ENCODE assay signal across 8 cellular contexts in genomic region chr11:116193321-116194114, GRCh38.
A peak's percentile ranks its signal among the peaks of the same experiment; 100 is the strongest.
DNase-seq lines count a peak whose midpoint lies in the region; ATAC-seq, FAIRE-seq and TF ChIP-seq lines count a peak whose summit lies in the region.

No MANE protein-coding gene starts in this region.

- DNase-seq in Daoy (ENCODE audit: low read depth) (peak; percentile 74), RCC 7860 (ENCODE audit: low spot score) (peak; percentile 62), occipital lobe (lab: John Stamatoyannopoulos, UW) (peak; percentile 47), SW 1271 (lab: John Stamatoyannopoulos, UW) (no peak), NCI-H1048 (lab: John Stamatoyannopoulos, UW) (no peak)
- no peak for DNase-seq in activated T-cell treated with anti-CD3 and anti-CD28 coated beads, Interleukin-2, amount 50 U/mL, for 1 hour

- TF ChIP-seq CTCF in gastroesophageal sphincter (IDR thresholded peaks at IDR 0.05), result peak in 1 of 4 experiments; percentile 30

- H3K27ac ChIP-seq in gastroesophageal sphincter, result peak overlapping the region in 3 of 4 donors; percentile 44 to 73 (median 71)

- peak overlapping the region; percentile 41 to 51 for H3K4me3 ChIP-seq in gastroesophageal sphincter

- no peak for FAIRE-seq in RCC 7860 (lab: Jason Lieb, UNC)

- 1% methylated on average over 21 to 27 of the region's 34 CpGs for WGBS in gastroesophageal sphincter (ENCODE audit: low coverage in 1 of 2), 2 donors

- no peaks in the 10 kb centered on the region for H3K9me3 ChIP-seq in gastroesophageal sphincter

- no peak for TF ChIP-seq POLR2A in gastroesophageal sphincter (IDR thresholded peaks at IDR 0.05)

- no peaks in the 10 kb centered on the region for H3K27me3 ChIP-seq in gastroesophageal sphincter

- TF ChIP-seq EP300 in gastroesophageal sphincter (IDR thresholded peaks at IDR 0.05), result no peak

- H3K4me1 ChIP-seq in gastroesophageal sphincter, result peaks cover 0 to 21% (median 6%) of the 10 kb centered on the region in 3 donors

- no peaks in the 10 kb centered on the region for H3K36me3 ChIP-seq in gastroesophageal sphincter

- ATAC-seq in gastroesophageal sphincter (no peak), HG03342 (IDR thresholded peaks at IDR 0.05; ENCODE audit: unreplicated experiment) (no peak)

Comparison
In these comparisons a context has a peak if more than half of its experiments do, and no peak if none do; other contexts are left out.
1. DNase-seq: peak in Daoy (single experiment), RCC 7860 (single experiment) and occipital lobe (single experiment); none in SW 1271 (0 of 2), activated T-cell treated with anti-CD3 and anti-CD28 coated beads, Interleukin-2, amount 50 U/mL, for 1 hour (single experiment) and NCI-H1048 (single experiment).